Comparison of ENCODE assay signal across 2 cellular contexts in the genomic region with DNA sequence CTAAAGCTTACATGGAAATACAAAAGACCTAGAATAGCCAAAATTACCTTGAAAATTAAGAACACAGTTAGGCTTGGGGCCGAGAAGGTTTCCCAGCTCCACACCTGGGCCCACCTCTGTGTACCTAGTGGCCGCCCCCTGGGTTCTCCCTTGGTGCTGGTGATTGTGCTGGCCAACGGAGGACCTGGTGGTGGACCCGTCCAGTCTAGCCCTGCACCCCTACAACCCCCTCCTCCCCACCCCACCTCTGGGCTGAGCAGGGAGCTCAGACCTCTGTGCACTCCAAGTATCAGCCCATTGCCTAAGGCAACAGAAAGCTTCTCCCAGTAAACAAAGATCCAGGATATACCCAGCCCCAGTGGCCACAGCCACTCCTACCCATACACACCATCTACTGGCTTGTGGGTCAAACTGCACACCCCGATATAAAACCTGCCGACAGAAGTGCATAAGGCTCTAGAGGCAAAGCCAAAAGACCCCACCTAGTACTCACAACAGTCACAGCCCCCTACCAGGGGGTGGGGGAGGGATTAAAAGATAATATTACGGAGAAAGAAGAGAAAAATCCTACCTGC.
TF ChIP-seq lines count a peak whose summit lies in the region.

No MANE protein-coding gene starts in this region.

TF ChIP-seq in K562, 482 proteins besides CTCF, POLR2A, EP300 and RAD21 (continued from another document):
- TF ChIP-seq ZNF589 (CRISPR knock-in tag; IDR thresholded peaks at IDR 0.05; ENCODE audit: low read depth) (no peak), CBX1 (IDR thresholded peaks at IDR 0.05; ENCODE audit: low read depth) (no peak), NR4A1 (CRISPR knock-in tag; IDR thresholded peaks at IDR 0.05) (no peak), NR4A1 (tag; IDR thresholded peaks at IDR 0.05) (no peak), EP400 (IDR thresholded peaks at IDR 0.05) (no peak), ZNF274 (IDR thresholded peaks at IDR 0.05; ENCODE audit: borderline replicate concordance, low read depth, low read length) (no peak), NELFE (IDR thresholded peaks at IDR 0.05; ENCODE audit: insufficient read depth, insufficient read length) (no peak), FOSL1 (tag; conservative IDR thresholded peaks at IDR 0.05) (no peak), ZNF785 (CRISPR knock-in tag; IDR thresholded peaks at IDR 0.05) (no peak), PHF20 (IDR thresholded peaks at IDR 0.05; ENCODE audit: partially characterized antibody) (no peak), TEAD4 (IDR thresholded peaks at IDR 0.05; ENCODE audit: low read length) (no peak), TEAD4 (CRISPR knock-in tag; IDR thresholded peaks at IDR 0.05; ENCODE audit: borderline replicate concordance) (no peak), ZNF668 (CRISPR knock-in tag; IDR thresholded peaks at IDR 0.05) (no peak), PRMT5 (CRISPR knock-in tag; IDR thresholded peaks at IDR 0.05) (no peak), STAG1 (CRISPR knock-in tag; IDR thresholded peaks at IDR 0.05; ENCODE audit: borderline replicate concordance) (no peak), RBBP5 (IDR thresholded peaks at IDR 0.05; ENCODE audit: borderline replicate concordance, insufficient read depth, low read length, poor library complexity, severe bottlenecking) (no peak)
- TF ChIP-seq, protein P1, sequence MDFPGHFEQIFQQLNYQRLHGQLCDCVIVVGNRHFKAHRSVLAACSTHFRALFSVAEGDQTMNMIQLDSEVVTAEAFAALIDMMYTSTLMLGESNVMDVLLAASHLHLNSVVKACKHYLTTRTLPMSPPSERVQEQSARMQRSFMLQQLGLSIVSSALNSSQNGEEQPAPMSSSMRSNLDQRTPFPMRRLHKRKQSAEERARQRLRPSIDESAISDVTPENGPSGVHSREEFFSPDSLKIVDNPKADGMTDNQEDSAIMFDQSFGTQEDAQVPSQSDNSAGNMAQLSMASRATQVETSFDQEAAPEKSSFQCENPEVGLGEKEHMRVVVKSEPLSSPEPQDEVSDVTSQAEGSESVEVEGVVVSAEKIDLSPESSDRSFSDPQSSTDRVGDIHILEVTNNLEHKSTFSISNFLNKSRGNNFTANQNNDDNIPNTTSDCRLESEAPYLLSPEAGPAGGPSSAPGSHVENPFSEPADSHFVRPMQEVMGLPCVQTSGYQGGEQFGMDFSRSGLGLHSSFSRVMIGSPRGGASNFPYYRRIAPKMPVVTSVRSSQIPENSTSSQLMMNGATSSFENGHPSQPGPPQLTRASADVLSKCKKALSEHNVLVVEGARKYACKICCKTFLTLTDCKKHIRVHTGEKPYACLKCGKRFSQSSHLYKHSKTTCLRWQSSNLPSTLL (IDR thresholded peaks at IDR 0.05): no peak
- TF ChIP-seq, protein P2, sequence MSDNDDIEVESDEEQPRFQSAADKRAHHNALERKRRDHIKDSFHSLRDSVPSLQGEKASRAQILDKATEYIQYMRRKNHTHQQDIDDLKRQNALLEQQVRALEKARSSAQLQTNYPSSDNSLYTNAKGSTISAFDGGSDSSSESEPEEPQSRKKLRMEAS (CRISPR knock-in tag; IDR thresholded peaks at IDR 0.05): no peak
TF ChIP-seq in K562: peak in this region for 0.

TF ChIP-seq in liver, 16 proteins besides CTCF, POLR2A, EP300 and RAD21 (continued from another document):
- TF ChIP-seq, protein P3, sequence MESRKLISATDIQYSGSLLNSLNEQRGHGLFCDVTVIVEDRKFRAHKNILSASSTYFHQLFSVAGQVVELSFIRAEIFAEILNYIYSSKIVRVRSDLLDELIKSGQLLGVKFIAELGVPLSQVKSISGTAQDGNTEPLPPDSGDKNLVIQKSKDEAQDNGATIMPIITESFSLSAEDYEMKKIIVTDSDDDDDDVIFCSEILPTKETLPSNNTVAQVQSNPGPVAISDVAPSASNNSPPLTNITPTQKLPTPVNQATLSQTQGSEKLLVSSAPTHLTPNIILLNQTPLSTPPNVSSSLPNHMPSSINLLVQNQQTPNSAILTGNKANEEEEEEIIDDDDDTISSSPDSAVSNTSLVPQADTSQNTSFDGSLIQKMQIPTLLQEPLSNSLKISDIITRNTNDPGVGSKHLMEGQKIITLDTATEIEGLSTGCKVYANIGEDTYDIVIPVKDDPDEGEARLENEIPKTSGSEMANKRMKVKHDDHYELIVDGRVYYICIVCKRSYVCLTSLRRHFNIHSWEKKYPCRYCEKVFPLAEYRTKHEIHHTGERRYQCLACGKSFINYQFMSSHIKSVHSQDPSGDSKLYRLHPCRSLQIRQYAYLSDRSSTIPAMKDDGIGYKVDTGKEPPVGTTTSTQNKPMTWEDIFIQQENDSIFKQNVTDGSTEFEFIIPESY (IDR thresholded peaks at IDR 0.05): no peak
- no peak for TF ChIP-seq GABPA (IDR thresholded peaks at IDR 0.05 in 1 of 2, conservative IDR thresholded peaks at IDR 0.05 in 1 of 2)
- TF ChIP-seq RXRA (IDR thresholded peaks at IDR 0.05): no peak
- no peak for TF ChIP-seq NR2F2 (IDR thresholded peaks at IDR 0.05)
- TF ChIP-seq TAF1 (conservative IDR thresholded peaks at IDR 0.05): no peak
- TF ChIP-seq YY1 (IDR thresholded peaks at IDR 0.05): no peak
- TF ChIP-seq SP1 (IDR thresholded peaks at IDR 0.05): no peak
